In the genomic region with DNA sequence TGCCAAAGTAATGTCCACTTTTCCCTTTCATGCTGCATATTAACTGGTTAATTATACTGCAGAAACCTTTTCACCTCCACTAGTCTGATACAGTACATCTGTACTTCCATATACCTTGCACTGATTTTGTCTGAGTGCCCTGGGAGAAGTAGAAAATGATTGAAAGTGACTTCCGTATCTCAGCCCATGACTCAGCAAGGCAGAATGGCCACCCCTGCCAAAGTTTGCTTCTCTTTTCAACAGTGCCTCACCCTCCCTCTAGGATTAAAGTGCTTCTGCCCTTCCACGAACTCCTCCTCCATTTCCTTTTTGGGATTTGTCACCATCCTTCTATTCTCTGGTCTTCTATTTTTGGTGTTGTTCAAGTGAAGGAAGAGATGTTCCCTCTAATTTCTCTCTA, we compare ENCODE assay signal across 1 cellular context.
TF ChIP-seq lines count a peak whose summit lies in the region.

No MANE protein-coding gene starts in this region.

TF ChIP-seq in HepG2, 621 proteins besides CTCF, POLR2A, EP300 and RAD21:
- 0 out of 2 replicates have a peak, but pooled peaks have one; percentile 8 for TF ChIP-seq NFE2L2 (IDR thresholded peaks at IDR 0.05; ENCODE audit: low read length)
TF ChIP-seq in HepG2: peak in this region for 1; not testable (repeated sequence) for 620.
